17 cellular contexts compared by ENCODE assay signal in the genomic region with DNA sequence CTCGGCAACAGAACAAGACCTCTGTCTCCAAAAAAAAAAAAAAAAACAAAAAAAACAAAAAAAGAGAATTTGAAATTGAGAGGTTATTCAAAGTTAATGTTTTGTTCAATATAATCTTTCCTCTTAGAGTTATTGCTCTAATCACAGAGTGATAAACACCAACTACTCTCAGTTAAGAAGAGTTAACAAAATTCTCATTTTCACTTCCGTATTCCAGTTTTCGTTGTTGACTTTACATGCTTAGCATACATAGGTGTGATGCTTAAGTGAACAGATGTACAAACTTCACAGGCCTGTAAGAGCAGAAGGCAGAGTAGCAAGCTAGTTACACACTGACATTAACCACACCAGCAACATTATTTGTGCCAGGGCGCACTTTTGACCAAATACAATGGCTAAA. TPM values are rescaled to one million over a fixed set of nuclear protein-coding genes. Genes with fewer than 3 reads are reported as not detected.
DNase-seq lines count a peak whose midpoint lies in the region; ATAC-seq, FAIRE-seq and TF ChIP-seq lines count a peak whose summit lies in the region.
"Had no signal": no experiment of that assay in that cellular context is flagged by ENCODE, and none has a peak within 500 bp of the region (broad histone marks: within the 10 kb centered on the region; RNA-seq: fewer than 3 reads in every experiment).

No MANE protein-coding gene starts in this region.

- H3K36me3 ChIP-seq in OCI-LY3 (replicated peaks; ENCODE audit: low read depth, low read length) (peaks cover 62% of the 10 kb centered on the region), HepG2 (replicated peaks in 1 of 2; ENCODE audit: control insufficient read depth in 1 of 2, insufficient read depth in 2 of 2, low read length in 2 of 2) (peaks cover 9 to 51% of the 10 kb centered on the region in 2 experiments)

- H2AFZ ChIP-seq in OCI-LY3 (ENCODE audit: low read depth, low read length) (no peak overlapping the region), HepG2 (ENCODE audit: low read length) (no peak overlapping the region)
- H2AFZ ChIP-seq: hepatocyte had no signal

- H3K27ac ChIP-seq in OCI-LY3 (ENCODE audit: low read length) (peak overlapping the region; percentile 80), HepG2 (ENCODE audit: extremely low read length, insufficient read depth, low read length) (no peak overlapping the region)
- H3K27ac ChIP-seq: hepatocyte had no signal

- intact Hi-C loops in HepG2 (cut with micrococcal nuclease; ENCODE audit: unreplicated experiment) = no loop called here

- H3K27me3 ChIP-seq in OCI-LY3 (ENCODE audit: low read depth, low read length) (no peaks in the 10 kb centered on the region), HepG2 (ENCODE audit: control insufficient read depth in 1 of 2, insufficient read depth in 2 of 2, low read length in 2 of 2) (no peaks in the 10 kb centered on the region)
- H3K27me3 ChIP-seq: hepatocyte had no signal

- H3K4me1 ChIP-seq in OCI-LY3 (ENCODE audit: low read length) = peaks cover 29% of the 10 kb centered on the region
- no peaks in the 10 kb centered on the region for H3K4me1 ChIP-seq in HepG2 (ENCODE audit: insufficient read depth, low read length)

- WGBS in HepG2 (ENCODE audit: low lambda C conversion rate) = 95% methylated on average over 4 of the region's 4 CpGs

- no peak for FAIRE-seq in HepG2 (lab: Jason Lieb, UNC)

- peak; percentile 73 for DNase-seq in GM12865 (ENCODE audit: low read depth)
- peak; percentile 25 for DNase-seq in GM19238 (ENCODE audit: insufficient read length, low spot score)
- no peak for DNase-seq in stimulated activated CD4-positive, alpha-beta T cell treated with anti-CD3 and anti-CD28 coated beads, Interleukin-2, amount 100 ng/mL, for 24 hours
- DNase-seq in stimulated activated CD4-positive, alpha-beta T cell treated with anti-CD3 and anti-CD28 coated beads, Interleukin-2, amount 100 ng/mL, for 48 hours = no peak
- no peak for DNase-seq in NCI-H345 treated with DMSO at 0.1 percent for 48 hours (lab: John Stamatoyannopoulos, UW; ENCODE audit: unreplicated experiment)
- DNase-seq in HepG2 (ENCODE audit: low spot score) = no peak
- DNase-seq: AML-193, DND-41, H9, NCI-H1436, NCI-H69, SIG-M5 had no signal

- no TSS peak for BruUV-seq in HepG2 (replicated peaks; lab: Mats Ljungman, UMichigan)

- H4K20me1 ChIP-seq in OCI-LY3 (ENCODE audit: insufficient read depth, low read length) (peaks cover 50% of the 10 kb centered on the region), HepG2 (ENCODE audit: insufficient read depth, low read length) (no peaks in the 10 kb centered on the region)

- TF ChIP-seq CTCF in GM12865 (IDR thresholded peaks at IDR 0.05; ENCODE audit: insufficient read depth, low read depth, low read length, missing control alignments) (no peak), OCI-LY3 (IDR thresholded peaks at IDR 0.05; ENCODE audit: low read depth, low read length) (no peak), HepG2 (CRISPR knock-in tag; IDR thresholded peaks at IDR 0.05) (no peak)

- TF ChIP-seq EP300 in HepG2 (IDR thresholded peaks at IDR 0.05; ENCODE audit: low read depth in 2 of 2, low read length in 2 of 2) = no peak
- no peak for TF ChIP-seq EP300 in HepG2 (CRISPR knock-in tag; IDR thresholded peaks at IDR 0.05; ENCODE audit: borderline replicate concordance)

- H3K4me2 ChIP-seq in OCI-LY3 (ENCODE audit: low read length) = peak overlapping the region; percentile 64
- H3K4me2 ChIP-seq in HepG2 (ENCODE audit: low read depth, low read length) = no peak overlapping the region
- H3K4me2 ChIP-seq: hepatocyte had no signal

- in situ Hi-C loops in HepG2 (cut with HindIII; ENCODE audit: extremely low pct_ligation_motif_present, low pct_unique_long_range_greater_than_20kb) = no loop called here

- H3K79me2 ChIP-seq in OCI-LY3 (ENCODE audit: low read length) (peaks cover 96% of the 10 kb centered on the region), HepG2 (ENCODE audit: insufficient read depth, low read length) (peaks cover 38% of the 10 kb centered on the region)

- H3K9me3 ChIP-seq in OCI-LY3 (ENCODE audit: insufficient read depth, low read length) (no peaks in the 10 kb centered on the region), HepG2 (ENCODE audit: low read length) (no peaks in the 10 kb centered on the region)

- CTCF ChIA-PET in HepG2 (lab: Yijun Ruan, JAX; ENCODE audit: low intra/inter-chr PET ratio, low total read pairs) = no interaction called here

- no peak for TF ChIP-seq RAD21 in HepG2 (CRISPR knock-in tag; IDR thresholded peaks at IDR 0.05)

- POLR2A ChIA-PET in HepG2 (lab: Yijun Ruan, JAX) = no interaction called here

- peak overlapping the region; percentile 21; the same call in 1 of the 2 replicates for H3K9ac ChIP-seq in OCI-LY3 (ENCODE audit: low read length)
- no peak overlapping the region for H3K9ac ChIP-seq in HepG2 (ENCODE audit: insufficient read depth, low read depth, low read length)

- H3K4me3 ChIP-seq in GM12865 (ENCODE audit: low read depth, low read length) (no peak overlapping the region), OCI-LY3 (ENCODE audit: low read length) (peak overlapping the region; percentile 19; the same call in 1 of the 2 replicates), HepG2 (replicated peaks in 1 of 3; ENCODE audit: insufficient read depth in 1 of 3, low read depth in 2 of 3, low read length in 3 of 3) (no peak overlapping the region)
- H3K4me3 ChIP-seq: hepatocyte had no signal

- ATAC-seq in HG02759 (IDR thresholded peaks at IDR 0.05; ENCODE audit: unreplicated experiment) (peak; percentile 59), HepG2 (no peak)
- ATAC-seq: left lobe of liver, sciatic nerve had no signal

- no peak for TF ChIP-seq POLR2A in HepG2 (IDR thresholded peaks at IDR 0.05; ENCODE audit: insufficient read depth in 1 of 2, low read depth in 2 of 2, low read length in 2 of 2)

TF ChIP-seq in HepG2, 621 proteins besides CTCF, POLR2A, EP300 and RAD21:
- TF ChIP-seq PLRG1 (conservative IDR thresholded peaks at IDR 0.05) (no peak), ZFP41 (CRISPR knock-in tag; IDR thresholded peaks at IDR 0.05; ENCODE audit: borderline replicate concordance) (no peak), HOXA5 (CRISPR knock-in tag; IDR thresholded peaks at IDR 0.05) (no peak)

RNA-seq across cellular contexts. Expression of gene EIF4ENIF1, which starts 12.3 kb away (rescaled TPM):
- 12.3 and 14.0 TPM in 2 replicates for total RNA-seq in HepG2 (2016; rRNA removed; fragmentation: Illumina TruSeq; extraction: Trizol)
- total RNA-seq in HepG2 (2016; cell fraction: cytosol; rRNA removed; fragmentation: Illumina TruSeq; extraction: Trizol; ENCODE audit: low read depth) = 7.3 TPM in 2 replicates
- total RNA-seq in HepG2 (2016; cell fraction: insoluble cytoplasmic fraction; rRNA removed; fragmentation: Illumina TruSeq; extraction: Trizol) = 9.2 and 11.4 TPM in 2 replicates
- 8.2 and 8.4 TPM in 2 replicates for total RNA-seq in HepG2 (2016; cell fraction: membrane; rRNA removed; fragmentation: Illumina TruSeq; extraction: Trizol)
- 14.1 and 16.0 TPM in 2 replicates for total RNA-seq in HepG2 (2016; cell fraction: nucleus; rRNA removed; fragmentation: Illumina TruSeq; extraction: Trizol)
- polyA plus RNA-seq in HepG2 (2011; rRNA removed) = 11.9 and 15.1 TPM in 2 replicates
- polyA plus RNA-seq in HepG2 (2011; cell fraction: cytosol; rRNA removed) = 9.5 and 9.7 TPM in 2 replicates
- polyA plus RNA-seq in HepG2 (2011; cell fraction: nucleus; rRNA removed) = 18.6 and 26.1 TPM in 2 replicates
- 13.8 and 16.8 TPM in 2 replicates for polyA plus RNA-seq in HepG2 (2012)
- 2.1 and 2.2 TPM in 2 replicates for polyA plus RNA-seq in HepG2 (2016; cell fraction: cytosol; fragmentation: Illumina TruSeq; extraction: Trizol; ENCODE audit: low read depth)
- polyA plus RNA-seq in HepG2 (2016; cell fraction: insoluble cytoplasmic fraction; fragmentation: Illumina TruSeq; extraction: Trizol; ENCODE audit: low read depth) = 14.9 and 16.1 TPM in 2 replicates
- 4.8 and 5.1 TPM in 2 replicates for polyA plus RNA-seq in HepG2 (2016; cell fraction: membrane; fragmentation: Illumina TruSeq; extraction: Trizol; ENCODE audit: low read depth)
- 39.1 and 47.3 TPM in 2 replicates for polyA plus RNA-seq in HepG2 (2016; cell fraction: nucleus; fragmentation: Illumina TruSeq; extraction: Trizol; ENCODE audit: insufficient read depth, low read depth)
- polyA minus RNA-seq in HepG2 (2011; rRNA and poly(A)+ RNA removed; ENCODE audit: low replicate concordance) = 22.1 and 23.5 TPM in 2 replicates
- polyA minus RNA-seq in HepG2 (2011; cell fraction: cytosol; rRNA and poly(A)+ RNA removed) = 10.5 and 14.5 TPM in 2 replicates
- polyA minus RNA-seq in HepG2 (2011; cell fraction: nucleus; rRNA and poly(A)+ RNA removed) = 26.1 and 28.6 TPM in 2 replicates

RNA-seq across cellular contexts. Expression of gene SFI1, which starts 19.0 kb away (rescaled TPM):
- total RNA-seq in HepG2 (2016; rRNA removed; fragmentation: Illumina TruSeq; extraction: Trizol) = 6.2 and 20.5 TPM in 2 replicates
- total RNA-seq in HepG2 (2016; cell fraction: cytosol; rRNA removed; fragmentation: Illumina TruSeq; extraction: Trizol; ENCODE audit: low read depth) = 12.0 and 12.8 TPM in 2 replicates
- 5.1 and 23.0 TPM in 2 replicates for total RNA-seq in HepG2 (2016; cell fraction: insoluble cytoplasmic fraction; rRNA removed; fragmentation: Illumina TruSeq; extraction: Trizol)
- total RNA-seq in HepG2 (2016; cell fraction: membrane; rRNA removed; fragmentation: Illumina TruSeq; extraction: Trizol) = 9.4 and 10.5 TPM in 2 replicates
- 29.9 and 34.8 TPM in 2 replicates for total RNA-seq in HepG2 (2016; cell fraction: nucleus; rRNA removed; fragmentation: Illumina TruSeq; extraction: Trizol)
- polyA plus RNA-seq in HepG2 (2011; rRNA removed) = 40.1 and 47.1 TPM in 2 replicates
- 10.2 and 16.0 TPM in 2 replicates for polyA plus RNA-seq in HepG2 (2011; cell fraction: cytosol; rRNA removed)
- polyA plus RNA-seq in HepG2 (2011; cell fraction: nucleus; rRNA removed) = 348 and 418 TPM in 2 replicates
- 24.6 and 25.8 TPM in 2 replicates for polyA plus RNA-seq in HepG2 (2012)
- 1.7 and 2.7 TPM in 2 replicates for polyA plus RNA-seq in HepG2 (2016; cell fraction: cytosol; fragmentation: Illumina TruSeq; extraction: Trizol; ENCODE audit: low read depth)
- 4.5 and 5.0 TPM in 2 replicates for polyA plus RNA-seq in HepG2 (2016; cell fraction: insoluble cytoplasmic fraction; fragmentation: Illumina TruSeq; extraction: Trizol; ENCODE audit: low read depth)
- 3.1 and 3.2 TPM in 2 replicates for polyA plus RNA-seq in HepG2 (2016; cell fraction: membrane; fragmentation: Illumina TruSeq; extraction: Trizol; ENCODE audit: low read depth)
- polyA plus RNA-seq in HepG2 (2016; cell fraction: nucleus; fragmentation: Illumina TruSeq; extraction: Trizol; ENCODE audit: insufficient read depth, low read depth) = 84.2 and 91.0 TPM in 2 replicates
- 27.1 and 44.8 TPM in 2 replicates for polyA minus RNA-seq in HepG2 (2011; rRNA and poly(A)+ RNA removed; ENCODE audit: low replicate concordance)
- 6.7 and 7.4 TPM in 2 replicates for polyA minus RNA-seq in HepG2 (2011; cell fraction: cytosol; rRNA and poly(A)+ RNA removed)
- 93.3 and 102 TPM in 2 replicates for polyA minus RNA-seq in HepG2 (2011; cell fraction: nucleus; rRNA and poly(A)+ RNA removed)

Comparison
In these comparisons a context has a peak if more than half of its experiments do, and no peak if none do; other contexts are left out.
1. DNase-seq: peak in GM12865 (single experiment) and GM19238 (single experiment); none in stimulated activated CD4-positive, alpha-beta T cell treated with anti-CD3 and anti-CD28 coated beads, Interleukin-2, amount 100 ng/mL, for 24 hours (0 of 2), stimulated activated CD4-positive, alpha-beta T cell treated with anti-CD3 and anti-CD28 coated beads, Interleukin-2, amount 100 ng/mL, for 48 hours (0 of 2), NCI-H345 treated with DMSO at 0.1 percent for 48 hours (single experiment) and HepG2 (single experiment).